In the genomic region with DNA sequence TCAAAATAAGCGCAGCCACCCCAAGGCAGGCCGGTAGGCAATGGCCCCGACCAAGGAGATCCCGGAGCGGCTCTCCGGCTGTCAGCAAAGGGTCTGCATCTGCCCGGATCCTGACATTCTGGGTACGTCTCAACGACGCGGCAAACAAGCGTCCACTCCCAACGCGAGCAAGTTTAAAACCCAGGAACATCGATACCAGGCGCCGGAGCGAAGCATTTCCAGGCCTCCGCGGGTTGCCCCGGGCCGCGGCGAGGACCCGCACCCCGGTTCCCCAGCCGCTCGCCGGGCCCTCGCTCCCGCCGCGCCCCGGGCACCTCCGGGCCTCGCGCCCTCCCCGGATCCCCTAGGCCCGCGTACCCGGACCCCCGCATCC, we compare ENCODE assay signal across 8 cellular contexts. TPM values are rescaled to one million over a fixed set of nuclear protein-coding genes. Genes with fewer than 3 reads are reported as not detected.
DNase-seq lines count a peak whose midpoint lies in the region; ATAC-seq, FAIRE-seq and TF ChIP-seq lines count a peak whose summit lies in the region.

No MANE protein-coding gene starts in this region.

- H3K27me3 Mint-ChIP-seq in activated naive CD8-positive, alpha-beta T cell treated with anti-CD3 and anti-CD28 coated beads, Interleukin-2, amount 50 U/mL, for 24 hours = no peaks in the 10 kb centered on the region

- H3K36me3 ChIP-seq in heart right ventricle (peaks cover 0 to 3% (median 0%) of the 10 kb centered on the region in 9 donors), pancreas (no peaks in the 10 kb centered on the region)

- H3K4me3 Mint-ChIP-seq in activated naive CD8-positive, alpha-beta T cell treated with anti-CD3 and anti-CD28 coated beads, Interleukin-2, amount 50 U/mL, for 24 hours = peak overlapping the region; percentile 91

- ATAC-seq in GM18907 (IDR thresholded peaks at IDR 0.05; ENCODE audit: unreplicated experiment) (peak; percentile 45), HG03139 (IDR thresholded peaks at IDR 0.05; ENCODE audit: unreplicated experiment) (peak; percentile 38), heart right ventricle (peak; percentile 10 to 58 (median 37)), pancreas (peak; percentile 23 to 52 (median 50))
- ATAC-seq in activated naive CD8-positive, alpha-beta T cell treated with anti-CD3 and anti-CD28 coated beads, Interleukin-2, amount 50 U/mL, for 24 hours = peak; percentile 41

- peaks cover 12 to 45% (median 31%) of the 10 kb centered on the region in 9 donors for H3K4me1 ChIP-seq in heart right ventricle
- peaks cover 0 to 14% (median 11%) of the 10 kb centered on the region in 3 donors for H3K4me1 ChIP-seq in pancreas

- peak overlapping the region; percentile 87 to 95 (median 91) for H3K27ac ChIP-seq in heart right ventricle
- peak overlapping the region; percentile 48 to 83 (median 72) for H3K27ac ChIP-seq in pancreas

- H3K36me3 Mint-ChIP-seq in activated naive CD8-positive, alpha-beta T cell treated with anti-CD3 and anti-CD28 coated beads, Interleukin-2, amount 50 U/mL, for 24 hours (ENCODE audit: low read depth) = no peaks in the 10 kb centered on the region

- 0 to 1% methylated on average over 29 to 42 of the region's 42 CpGs for WGBS in heart right ventricle, 2 donors
- 0 to 1% methylated on average over 29 to 42 of the region's 42 CpGs for WGBS in pancreas, 2 donors

- H3K27me3 ChIP-seq in heart right ventricle (no peaks in the 10 kb centered on the region), pancreas (no peaks in the 10 kb centered on the region)

- TF ChIP-seq CTCF in heart right ventricle (IDR thresholded peaks at IDR 0.05) (no peak), pancreas (IDR thresholded peaks at IDR 0.05) (no peak)

- intact Hi-C loops in heart right ventricle (cut with DNase I) = no loop called here
- intact Hi-C loops in pancreas (cut with DNase I) = no loop called here

- H3K4me3 ChIP-seq in heart right ventricle (peak overlapping the region; percentile 66 to 87 (median 76)), pancreas (peak overlapping the region; percentile 49 to 78 (median 70))

- no peak for FAIRE-seq in pancreas (lab: Jason Lieb, UNC)

- no peaks in the 10 kb centered on the region for H3K9me3 Mint-ChIP-seq in activated naive CD8-positive, alpha-beta T cell treated with anti-CD3 and anti-CD28 coated beads, Interleukin-2, amount 50 U/mL, for 24 hours

- H3K9me3 ChIP-seq in heart right ventricle = no peaks in the 10 kb centered on the region
- H3K9me3 ChIP-seq in pancreas = no peaks in the 10 kb centered on the region

- DNase-seq in Ammon's horn (ENCODE audit: low spot score) = peak; percentile 28
- peak; percentile 50 for DNase-seq in RPMI7951 (ENCODE audit: low read depth)
- DNase-seq in activated naive CD8-positive, alpha-beta T cell treated with anti-CD3 and anti-CD28 coated beads, Interleukin-2, amount 50 U/mL, for 24 hours = peak; percentile 39
- peak; percentile 25 to 32 for DNase-seq in heart right ventricle
- DNase-seq in pancreas = peak; percentile 18 to 63 (median 28)
- no peak for DNase-seq in NK-92 (lab: John Stamatoyannopoulos, UW; ENCODE audit: unreplicated experiment)

- peak overlapping the region; percentile 97 for H3K27ac Mint-ChIP-seq in activated naive CD8-positive, alpha-beta T cell treated with anti-CD3 and anti-CD28 coated beads, Interleukin-2, amount 50 U/mL, for 24 hours

- H3K4me1 Mint-ChIP-seq in activated naive CD8-positive, alpha-beta T cell treated with anti-CD3 and anti-CD28 coated beads, Interleukin-2, amount 50 U/mL, for 24 hours = peaks cover 33% of the 10 kb centered on the region

RNA-seq across cellular contexts. Expression of a gene that starts 0.5 kb away (rescaled TPM):
- 29.4 and 32.8 TPM in 2 replicates for total RNA-seq in RPMI7951 (2014; rRNA removed; shearing (Covaris generic))
- total RNA-seq in heart right ventricle (10 to 100 TPM; 34.6 to 46.3 (median 40.0) TPM), pancreas (10 to 100 TPM; 12.1 to 24.1 (median 16.8) TPM)
- polyA plus RNA-seq in heart right ventricle (10 to 100 TPM; 14.1 to 33.1 TPM), pancreas (10 to 100 TPM; 24.1 to 27.5 TPM)

RNA-seq across cellular contexts. Expression of a gene that starts 20.3 kb away (rescaled TPM):
- total RNA-seq in RPMI7951 (2014; rRNA removed; shearing (Covaris generic)) = 17.3 and 24.6 TPM in 2 replicates
- 10 to 100 TPM; 34.4 to 56.1 (median 44.6) TPM for total RNA-seq in heart right ventricle
- polyA plus RNA-seq in heart right ventricle = 10 to 100 TPM; 26.2 to 35.6 TPM
- 10 to 100 TPM; 12.0 to 19.5 (median 15.8) TPM for total RNA-seq in pancreas
- polyA plus RNA-seq in pancreas = 10 to 100 TPM; 13.3 to 17.0 TPM

RNA-seq across cellular contexts. Expression of a gene that starts 36.6 kb away (rescaled TPM):
- 190 and 247 TPM in 2 replicates for total RNA-seq in RPMI7951 (2014; rRNA removed; shearing (Covaris generic))
- total RNA-seq in heart right ventricle (100 to 1,000 TPM; 124 to 197 (median 154) TPM), pancreas (10 to 100 TPM; 42.2 to 75.4 (median 57.8) TPM)
- polyA plus RNA-seq in heart right ventricle (100 to 1,000 TPM; 164 to 227 TPM), pancreas (10 to 100 TPM; 50.2 to 77.0 TPM)
